Comparison of ENCODE assay signal across 26 cellular contexts in genomic region chr12:112946236-112947000, GRCh38. TPM values are rescaled to one million over a fixed set of nuclear protein-coding genes. Genes with fewer than 3 reads are reported as not detected.
"Had no signal": no experiment of that assay in that cellular context is flagged by ENCODE, and none has a peak within 500 bp of the region (broad histone marks: within the 10 kb centered on the region; RNA-seq: fewer than 3 reads in every experiment).

No MANE protein-coding gene starts in this region.

- H3K9ac ChIP-seq: parathyroid adenoma had no signal

- H3K27ac ChIP-seq: esophagus squamous epithelium, lower lobe of right lung, neutrophil, parathyroid adenoma, right lobe of liver, thoracic aorta, tibial nerve, upper lobe of left lung had no signal

- H3K27me3 ChIP-seq: esophagus squamous epithelium, neutrophil, right lobe of liver, tibial nerve, upper lobe of left lung had no signal

- H3K27ac Mint-ChIP-seq: dendritic cell treated with granulocyte-macrophage colony-stimulating factor and Interleukin-4, amounts not matched to agents 40 ng/mL and 50 ng/mL, for 4 days; immature natural killer cell; memory B cell; natural killer cell treated with Interleukin-12 subunit alpha and Interleukin-12 subunit beta and Interleukin-15 and Interleukin-18, amount 100 ng/mL, for 72 hours; progenitor cell of endocrine pancreas; stimulated activated naive B cell treated with anti-CD40 and anti-IgM and Interleukin-4, amounts not matched to agents 10 μg/mL and 1 μg/mL and 100 μg/mL, for 72 hours; stimulated activated naive CD8-positive, alpha-beta T cell treated with anti-CD3 and anti-CD28 coated beads, Interleukin-15, Interleukin-2, amounts not matched to agents 100 ng/mL and 50 ng/mL, for 24 hours had no signal

- H3K27me3 Mint-ChIP-seq: dendritic cell treated with granulocyte-macrophage colony-stimulating factor and Interleukin-4, amounts not matched to agents 40 ng/mL and 50 ng/mL, for 4 days; memory B cell; natural killer cell treated with Interleukin-12 subunit alpha and Interleukin-12 subunit beta and Interleukin-15 and Interleukin-18, amount 100 ng/mL, for 72 hours; stimulated activated naive B cell treated with anti-CD40 and anti-IgM and Interleukin-4, amounts not matched to agents 10 μg/mL and 1 μg/mL and 100 μg/mL, for 72 hours; stimulated activated naive CD8-positive, alpha-beta T cell treated with anti-CD3 and anti-CD28 coated beads, Interleukin-15, Interleukin-2, amounts not matched to agents 100 ng/mL and 50 ng/mL, for 24 hours had no signal

- H3K36me3 ChIP-seq: right lobe of liver had no signal

- DNase-seq: effector CD8-positive, alpha-beta T cell; esophagus squamous epithelium; immature natural killer cell; left ventricle myocardium superior; lower lobe of right lung; right lobe of liver; small intestine; stimulated activated CD4-positive, alpha-beta T cell treated with anti-CD3 and anti-CD28 coated beads, Interleukin-15, amount 100 ng/mL, for 24 hours; stimulated activated CD4-positive, alpha-beta T cell treated with anti-CD3 and anti-CD28 coated beads, Interleukin-2, amount 100 ng/mL, for 48 hours; stimulated activated naive B cell treated with anti-CD40 and anti-IgM and Interleukin-4, amounts not matched to agents 10 μg/mL and 1 μg/mL and 100 μg/mL, for 72 hours; upper lobe of left lung had no signal

- H3K4me1 Mint-ChIP-seq: immature natural killer cell; memory B cell; neural crest cell; stimulated activated naive B cell treated with anti-CD40 and anti-IgM and Interleukin-4, amounts not matched to agents 10 μg/mL and 1 μg/mL and 100 μg/mL, for 72 hours had no signal

- H3K4me3 Mint-ChIP-seq: dendritic cell treated with granulocyte-macrophage colony-stimulating factor and Interleukin-4, amounts not matched to agents 40 ng/mL and 50 ng/mL, for 4 days; immature natural killer cell; memory B cell; natural killer cell treated with Interleukin-12 subunit alpha and Interleukin-12 subunit beta and Interleukin-15 and Interleukin-18, amount 100 ng/mL, for 72 hours; neural crest cell; stimulated activated naive B cell treated with anti-CD40 and anti-IgM and Interleukin-4, amounts not matched to agents 10 μg/mL and 1 μg/mL and 100 μg/mL, for 72 hours; stimulated activated naive CD8-positive, alpha-beta T cell treated with anti-CD3 and anti-CD28 coated beads, Interleukin-15, Interleukin-2, amounts not matched to agents 100 ng/mL and 50 ng/mL, for 24 hours had no signal

- ATAC-seq: left ventricle myocardium superior; lower lobe of right lung; natural killer cell treated with Interleukin-12 subunit alpha and Interleukin-12 subunit beta and Interleukin-15 and Interleukin-18, amount 100 ng/mL, for 72 hours; right lobe of liver; stimulated activated naive B cell treated with anti-CD40 and anti-IgM and Interleukin-4, amounts not matched to agents 10 μg/mL and 1 μg/mL and 100 μg/mL, for 72 hours had no signal

- FAIRE-seq: colon, endothelial cell of umbilical vein, frontal cortex, keratinocyte, small intestine, urothelium cell line had no signal

- H3K4me1 ChIP-seq: esophagus squamous epithelium, lower lobe of right lung, parathyroid adenoma, right lobe of liver, tibial nerve, upper lobe of left lung had no signal

- H3K4me3 ChIP-seq: esophagus squamous epithelium, lower lobe of right lung, right lobe of liver, thoracic aorta, tibial nerve, upper lobe of left lung had no signal

- H3K9me3 ChIP-seq: esophagus squamous epithelium, lower lobe of right lung, neutrophil, right lobe of liver, thoracic aorta, tibial nerve, upper lobe of left lung had no signal

- H3K9me3 Mint-ChIP-seq: dendritic cell treated with granulocyte-macrophage colony-stimulating factor and Interleukin-4, amounts not matched to agents 40 ng/mL and 50 ng/mL, for 4 days; memory B cell; natural killer cell treated with Interleukin-12 subunit alpha and Interleukin-12 subunit beta and Interleukin-15 and Interleukin-18, amount 100 ng/mL, for 72 hours; neural crest cell; stimulated activated naive B cell treated with anti-CD40 and anti-IgM and Interleukin-4, amounts not matched to agents 10 μg/mL and 1 μg/mL and 100 μg/mL, for 72 hours; stimulated activated naive CD8-positive, alpha-beta T cell treated with anti-CD3 and anti-CD28 coated beads, Interleukin-15, Interleukin-2, amounts not matched to agents 100 ng/mL and 50 ng/mL, for 24 hours had no signal

RNA-seq across cellular contexts. Expression of gene OAS2, which starts 31.9 kb away (rescaled TPM):
- total RNA-seq: neural crest cell, progenitor cell of endocrine pancreas had no signal

RNA-seq across cellular contexts. Expression of gene OAS1, which starts 39.7 kb away (rescaled TPM):
- total RNA-seq: neural crest cell had no signal
